Comparison of ENCODE assay signal across 7 cellular contexts in genomic region chr6:35370799-35371493, GRCh38. TPM values are rescaled to one million over a fixed set of nuclear protein-coding genes. Genes with fewer than 3 reads are reported as not detected.
DNase-seq lines count a peak whose midpoint lies in the region; ATAC-seq, FAIRE-seq and TF ChIP-seq lines count a peak whose summit lies in the region.

No MANE protein-coding gene starts in this region.

- no peaks in the 10 kb centered on the region for H3K27me3 Mint-ChIP-seq in T-cell

- H3K27me3 ChIP-seq in MG63: no peaks in the 10 kb centered on the region

- H3K4me1 Mint-ChIP-seq in T-cell: peaks cover 51 to 67% (median 62%) of the 10 kb centered on the region in 3 donors
- peaks cover 53% of the 10 kb centered on the region for H3K4me1 Mint-ChIP-seq in stimulated activated effector memory CD8-positive, alpha-beta T cell treated with anti-CD3 and anti-CD28 coated beads, Interleukin-12 subunit alpha, Interleukin-12 subunit beta, amount 100 ng/mL, for 72 hours

- TF ChIP-seq POLR2A in H54 (IDR thresholded peaks at IDR 0.05; ENCODE audit: low read depth, low read length): no peak

- intact Hi-C loops in Right ventricle myocardium superior (cut with DNase I): no loop called here

- H3K9me3 Mint-ChIP-seq in T-cell: no peaks in the 10 kb centered on the region
- H3K9me3 Mint-ChIP-seq in stimulated activated effector memory CD8-positive, alpha-beta T cell treated with anti-CD3 and anti-CD28 coated beads, Interleukin-12 subunit alpha, Interleukin-12 subunit beta, amount 100 ng/mL, for 72 hours: no peaks in the 10 kb centered on the region

- POLR2A ChIA-PET in T-cell (lab: Charles Lee): interaction anchor here in 1 of 2 donors (0.6 kb wide), 1 partner anchor 59 kb away, joined by 11 read pairs; no protein-coding TSS in a partner anchor

- peaks cover 14% of the 10 kb centered on the region for H3K36me3 Mint-ChIP-seq in T-cell
- no peaks in the 10 kb centered on the region for H3K36me3 Mint-ChIP-seq in stimulated activated effector memory CD8-positive, alpha-beta T cell treated with anti-CD3 and anti-CD28 coated beads, Interleukin-12 subunit alpha, Interleukin-12 subunit beta, amount 100 ng/mL, for 72 hours

- no peak for FAIRE-seq in H54 (lab: Jason Lieb, UNC)

- CTCF ChIA-PET in T-cell (lab: Charles Lee): no interaction called here

- H3K4me3 Mint-ChIP-seq in T-cell: peak overlapping the region in 2 of 3 donors; percentile 26 to 79
- H3K4me3 Mint-ChIP-seq in stimulated activated effector memory CD8-positive, alpha-beta T cell treated with anti-CD3 and anti-CD28 coated beads, Interleukin-12 subunit alpha, Interleukin-12 subunit beta, amount 100 ng/mL, for 72 hours: peak overlapping the region; percentile 57

- H3K27ac Mint-ChIP-seq in T-cell: peak overlapping the region; percentile 86 to 89
- H3K27ac Mint-ChIP-seq in stimulated activated effector memory CD8-positive, alpha-beta T cell treated with anti-CD3 and anti-CD28 coated beads, Interleukin-12 subunit alpha, Interleukin-12 subunit beta, amount 100 ng/mL, for 72 hours: peak overlapping the region; percentile 89

- H3K36me3 ChIP-seq in MG63: peaks cover 42% of the 10 kb centered on the region

- H3K4me3 ChIP-seq in MG63: no peak overlapping the region

- H3K9me3 ChIP-seq in MG63: no peaks in the 10 kb centered on the region; the same call in 1 of the 2 replicates

- peak in 1 of 34 experiments; percentile 11 for DNase-seq in T-cell
- peak; percentile 48 for DNase-seq in Right ventricle myocardium superior
- no peak for DNase-seq in stimulated activated effector memory CD8-positive, alpha-beta T cell treated with anti-CD3 and anti-CD28 coated beads, Interleukin-12 subunit alpha, Interleukin-12 subunit beta, amount 100 ng/mL, for 72 hours (ENCODE audit: low spot score in 2 of 2)
- no peak for DNase-seq in MG63
- no peak for DNase-seq in H54 (ENCODE audit: insufficient read length, low spot score)

- ATAC-seq in HG02610 (IDR thresholded peaks at IDR 0.05; ENCODE audit: unreplicated experiment) (peak; percentile 36), T-cell (replicated peaks in 1 of 4) (no peak), Right ventricle myocardium superior (ENCODE audit: poor library complexity) (peak; percentile 74), GM21576 (IDR thresholded peaks at IDR 0.05; ENCODE audit: unreplicated experiment) (no peak)
- ATAC-seq in stimulated activated effector memory CD8-positive, alpha-beta T cell treated with anti-CD3 and anti-CD28 coated beads, Interleukin-12 subunit alpha, Interleukin-12 subunit beta, amount 100 ng/mL, for 72 hours: no peak

RNA-seq across cellular contexts. Expression of gene PPARD, which starts 28.6 kb away (rescaled TPM):
- 10 to 100 TPM; 36.8 to 41.3 (median 37.9) TPM for total RNA-seq in T-cell
- total RNA-seq in Right ventricle myocardium superior: 12.8 TPM
- 5.9 and 15.7 TPM in 2 replicates for total RNA-seq in MG63 (2014; rRNA removed; shearing (Covaris generic); ENCODE audit: low replicate concordance)

Comparison
In these comparisons a context has a peak if more than half of its experiments do, and no peak if none do; other contexts are left out.
1. ATAC-seq: peak in HG02610 (single experiment) and Right ventricle myocardium superior (single experiment); none in T-cell (0 of 4), stimulated activated effector memory CD8-positive, alpha-beta T cell treated with anti-CD3 and anti-CD28 coated beads, Interleukin-12 subunit alpha, Interleukin-12 subunit beta, amount 100 ng/mL, for 72 hours (single experiment) and GM21576 (single experiment).